ENCODE assay signal across 19 cellular contexts in genomic region chr12:13219320-13219719, GRCh38. TPM values are rescaled to one million over a fixed set of nuclear protein-coding genes. Genes with fewer than 3 reads are reported as not detected.
DNase-seq lines count a peak whose midpoint lies in the region; ATAC-seq, FAIRE-seq and TF ChIP-seq lines count a peak whose summit lies in the region.
"Had no signal": no experiment of that assay in that cellular context is flagged by ENCODE, and none has a peak within 500 bp of the region (broad histone marks: within the 10 kb centered on the region; RNA-seq: fewer than 3 reads in every experiment).

No MANE protein-coding gene starts in this region.

- no peak overlapping the region for H2AFZ ChIP-seq in keratinocyte (ENCODE audit: control insufficient read depth, low read length)

- no peak overlapping the region for H3K4me3 Mint-ChIP-seq in CD14-positive monocyte
- H3K4me3 Mint-ChIP-seq: CD4-positive, alpha-beta T cell; IgD-negative memory B cell had no signal

- H3K4me1 ChIP-seq in HEK293 (ENCODE audit: control insufficient read depth, insufficient read depth, low read length) (peaks cover 4% of the 10 kb centered on the region; the same call in 1 of the 2 replicates), keratinocyte (ENCODE audit: control insufficient read depth, extremely low read depth, insufficient read depth, low read length) (peaks cover 20% of the 10 kb centered on the region)
- H3K4me1 ChIP-seq: BE2C had no signal

- no peaks in the 10 kb centered on the region for H3K27me3 ChIP-seq in keratinocyte (ENCODE audit: control insufficient read depth, extremely low read depth, insufficient read depth, low read length)

- no peak overlapping the region for H3K27ac ChIP-seq in HEK293 (ENCODE audit: extremely low read depth, low read depth, low read length)
- no peak overlapping the region for H3K27ac ChIP-seq in keratinocyte (ENCODE audit: control insufficient read depth, insufficient read depth, low read length)

- H3K36me3 Mint-ChIP-seq in CD14-positive monocyte = peaks cover 0 to 3% of the 10 kb centered on the region in 2 donors
- no peaks in the 10 kb centered on the region for H3K36me3 Mint-ChIP-seq in activated naive CD4-positive, alpha-beta T cell treated with anti-CD3 and anti-CD28 coated beads, Interleukin-2, amount 50 U/mL, for 72 hours
- H3K36me3 Mint-ChIP-seq: IgD-negative memory B cell had no signal

- FAIRE-seq in keratinocyte (lab: Jason Lieb, UNC) = peak; percentile 76
- FAIRE-seq: D721Med, GM12891, GM18507, HepG2 had no signal

- dilution Hi-C loops in keratinocyte (cut with MboI; ENCODE audit: extremely low pct_ligation_motif_present, low sequenced_read_pairs) = no loop called here

- peaks cover 0 to 6% (median 2%) of the 10 kb centered on the region in 3 donors for H3K27me3 Mint-ChIP-seq in CD14-positive monocyte (ENCODE audit: low read depth in 3 of 3)

- H3K9me3 ChIP-seq in HEK293 (ENCODE audit: control insufficient read depth, insufficient read depth, low read depth, low read length) (no peaks in the 10 kb centered on the region), keratinocyte (ENCODE audit: control insufficient read depth, low read depth, low read length) (no peaks in the 10 kb centered on the region)
- H3K9me3 ChIP-seq: BE2C had no signal

- DNase-seq in dermis blood vessel endothelial cell = peak; percentile 11
- DNase-seq in keratinocyte (ENCODE audit: low read depth, low spot score) = no peak
- DNase-seq in CD14-positive monocyte (ENCODE audit: low spot score) = no peak
- DNase-seq in activated naive CD4-positive, alpha-beta T cell treated with anti-CD3 and anti-CD28 coated beads, Interleukin-2, amount 50 U/mL, for 72 hours (ENCODE audit: low spot score in 2 of 2) = no peak
- DNase-seq in SW480 (ENCODE audit: low spot score) = no peak
- DNase-seq: ACHN; BE2C; C1 segment of cervical spinal cord; Caco-2; CD4-positive, alpha-beta T cell; GOT3; H7 had no signal

- H3K36me3 ChIP-seq in HEK293 (ENCODE audit: control insufficient read depth in 2 of 2, insufficient read depth in 1 of 2, low read length in 2 of 2) (no peaks in the 10 kb centered on the region), keratinocyte (ENCODE audit: control insufficient read depth in 2 of 2, extremely low read depth in 1 of 2, insufficient read depth in 2 of 2, low read length in 2 of 2) (peaks cover 17 to 34% of the 10 kb centered on the region in 2 experiments)
- H3K36me3 ChIP-seq: BE2C had no signal

- H3K27ac Mint-ChIP-seq in CD14-positive monocyte = no peak overlapping the region
- no peak overlapping the region for H3K27ac Mint-ChIP-seq in activated naive CD4-positive, alpha-beta T cell treated with anti-CD3 and anti-CD28 coated beads, Interleukin-2, amount 50 U/mL, for 72 hours
- H3K27ac Mint-ChIP-seq: CD4-positive, alpha-beta T cell; IgD-negative memory B cell had no signal

- CTCF ChIA-PET in HEK293 (lab: Yijun Ruan, JAX) = interaction anchor here (1.1 to 1.3 kb wide), 2 partner anchors 8 to 36 kb away, joined by 3 read pairs; no protein-coding TSS in a partner anchor

- H3K4me3 ChIP-seq in HEK293 (ENCODE audit: low read depth, low read length) (no peak overlapping the region), keratinocyte (ENCODE audit: control insufficient read depth in 2 of 3, extremely low read depth in 1 of 3, insufficient read depth in 2 of 3, low read depth in 1 of 3, low read length in 3 of 3) (no peak overlapping the region)

- TF ChIP-seq CTCF in HEK293 (tag by site-specific recombination; IDR thresholded peaks at IDR 0.05) = no peak
- no peak for TF ChIP-seq CTCF in keratinocyte (optimal IDR thresholded peaks at IDR 0.05 in 1 of 3, IDR thresholded peaks at IDR 0.05 in 1 of 3, conservative IDR thresholded peaks at IDR 0.05 in 1 of 3; ENCODE audit: extremely low read depth in 1 of 3, insufficient read depth in 2 of 3, low read length in 3 of 3)
- no peak for TF ChIP-seq CTCF in CD14-positive monocyte (IDR thresholded peaks at IDR 0.05)

- no peak overlapping the region for H3K4me2 ChIP-seq in keratinocyte (ENCODE audit: control insufficient read depth, extremely low read depth, insufficient read depth, low read depth, low read length)

- no peaks in the 10 kb centered on the region for H3K79me2 ChIP-seq in keratinocyte (ENCODE audit: control insufficient read depth, insufficient read depth, low read length)

- POLR2A ChIA-PET in HEK293 (lab: Yijun Ruan, JAX) = no interaction called here

- no peaks in the 10 kb centered on the region for H4K20me1 ChIP-seq in keratinocyte (ENCODE audit: control insufficient read depth, extremely low read depth, insufficient read depth, low read length)

- intact Hi-C loops in CD14-positive monocyte (cut with micrococcal nuclease) = no loop called here

- H3K4me1 Mint-ChIP-seq in CD14-positive monocyte = no peaks in the 10 kb centered on the region
- H3K4me1 Mint-ChIP-seq: IgD-negative memory B cell had no signal

- H3K9me3 Mint-ChIP-seq in CD14-positive monocyte = peaks cover 3 to 10% (median 7%) of the 10 kb centered on the region in 7 donors
- peaks cover 0 to 6% of the 10 kb centered on the region in 2 donors for H3K9me3 Mint-ChIP-seq in activated naive CD4-positive, alpha-beta T cell treated with anti-CD3 and anti-CD28 coated beads, Interleukin-2, amount 50 U/mL, for 72 hours
- H3K9me3 Mint-ChIP-seq: CD4-positive, alpha-beta T cell had no signal

- no peak overlapping the region for H3K9ac ChIP-seq in keratinocyte (ENCODE audit: control insufficient read depth, extremely low read depth, insufficient read depth, low read length)

- ATAC-seq in activated naive CD4-positive, alpha-beta T cell treated with anti-CD3 and anti-CD28 coated beads, Interleukin-2, amount 50 U/mL, for 72 hours = no peak
- ATAC-seq: HCT116, HepG2 had no signal

- no peaks in the 10 kb centered on the region for H3K9me1 ChIP-seq in keratinocyte (ENCODE audit: control insufficient read depth, extremely low read depth, insufficient read depth, low read length)

TF ChIP-seq in HEK293, 187 proteins besides CTCF, POLR2A, EP300 and RAD21:
- TF ChIP-seq ZNF707 (tag by site-specific recombination; IDR thresholded peaks at IDR 0.05) = peak; percentile 87
- TF ChIP-seq RBAK (tag by site-specific recombination; IDR thresholded peaks at IDR 0.05) = no peak

RNA-seq across cellular contexts. Expression of gene EMP1, which starts 22.8 kb away (rescaled TPM):
- total RNA-seq in dermis blood vessel endothelial cell = 318 and 336 TPM in 2 replicates
- polyA plus RNA-seq in keratinocyte (356 to 610 TPM (median 583 TPM) in 3 replicates), CD14-positive monocyte (1 to 10 TPM; 2.7 to 3.1 TPM)
- polyA plus RNA-seq in keratinocyte (2011; ENCODE audit: low read depth) = 96.0 TPM
- 120 and 273 TPM in 2 replicates for polyA plus RNA-seq in keratinocyte (2011; cell fraction: cytosol; rRNA removed)
- 717 and 740 TPM in 2 replicates for polyA plus RNA-seq in keratinocyte (2011; cell fraction: nucleus; rRNA removed)
- polyA plus RNA-seq in keratinocyte (2012; ENCODE audit: low replicate concordance) = 229 and 605 TPM in 2 replicates
- polyA minus RNA-seq in keratinocyte = 709 to 1,030 TPM (median 926 TPM) in 3 replicates
- polyA minus RNA-seq in keratinocyte (2011; cell fraction: cytosol; rRNA and poly(A)+ RNA removed) = 113 TPM
- 252 and 568 TPM in 2 replicates for polyA minus RNA-seq in keratinocyte (2011; cell fraction: nucleus; rRNA and poly(A)+ RNA removed)
- total RNA-seq in activated naive CD4-positive, alpha-beta T cell treated with anti-CD3 and anti-CD28 coated beads, Interleukin-2, amount 50 U/mL, for 72 hours = 1 to 10 TPM; 1.4 to 9.2 TPM
- polyA plus RNA-seq: IgD-negative memory B cell had no signal

Comparison
In these comparisons a context has a peak if more than half of its experiments do, and no peak if none do; other contexts are left out.
1. RNA of gene EMP1, which starts 22.8 kb away (total RNA-seq): 318 to 336 TPM in dermis blood vessel endothelial cell; 1.4 to 9.2 TPM in activated naive CD4-positive, alpha-beta T cell treated with anti-CD3 and anti-CD28 coated beads, Interleukin-2, amount 50 U/mL, for 72 hours; every median in the first group is over 10 times any median in the second.